ENCODE assay signal across 8 cellular contexts in the genomic region with DNA sequence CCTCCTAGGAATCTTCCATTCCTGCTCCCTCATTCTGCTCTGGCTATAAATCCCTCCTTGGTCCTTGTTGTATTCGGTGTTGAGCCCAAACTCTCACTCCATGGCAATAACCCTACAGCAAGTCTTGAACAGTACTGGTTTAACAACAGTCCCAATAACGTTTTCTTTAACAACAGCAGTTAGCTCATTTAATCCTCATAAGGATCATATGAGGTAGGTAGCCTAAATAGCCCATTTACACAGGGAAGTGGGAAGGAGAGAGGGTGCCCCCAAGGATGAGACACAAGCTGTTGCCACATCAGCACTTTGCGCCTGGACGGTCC. TPM values are rescaled to one million over a fixed set of nuclear protein-coding genes. Genes with fewer than 3 reads are reported as not detected.
DNase-seq lines count a peak whose midpoint lies in the region; ATAC-seq and TF ChIP-seq lines count a peak whose summit lies in the region.

No MANE protein-coding gene starts in this region.

- peaks cover 72 to 94% (median 91%) of the 10 kb centered on the region in 10 experiments for H3K4me1 ChIP-seq in BLaER1 treated with 17β-estradiol and CSF1 and Interleukin-3, amounts not matched to agents 10 nM and 100 nM

- no peaks in the 10 kb centered on the region for H3K36me3 Mint-ChIP-seq in natural killer cell

- H3K9me3 Mint-ChIP-seq in natural killer cell: no peaks in the 10 kb centered on the region

- intact Hi-C loops in natural killer cell (cut with micrococcal nuclease): loop anchor here (10.0 kb wide), 1 partner anchor 471 kb away; the partner anchor contains the start of gene MTOR

- no peaks in the 10 kb centered on the region for H3K27me3 Mint-ChIP-seq in natural killer cell (ENCODE audit: low read depth in 2 of 2)

- no peak for TF ChIP-seq CTCF in cardiac fibroblast (IDR thresholded peaks at IDR 0.05; ENCODE audit: low read depth, low read length)
- no peak for TF ChIP-seq CTCF in natural killer cell (IDR thresholded peaks at IDR 0.05)

- H3K4me1 Mint-ChIP-seq in natural killer cell: peaks cover 69 to 74% of the 10 kb centered on the region in 2 donors

- H3K27ac Mint-ChIP-seq in natural killer cell: peak overlapping the region; percentile 87 to 98

- peak overlapping the region; percentile 93 for H3K4me3 Mint-ChIP-seq in natural killer cell

- H4K20me1 ChIP-seq in BLaER1 treated with 17β-estradiol and CSF1 and Interleukin-3, amounts not matched to agents 10 nM and 100 nM: peaks cover 0 to 15% (median 0%) of the 10 kb centered on the region in 11 experiments; a peak in 3 of 22 replicates

- DNase-seq in cardiac fibroblast (ENCODE audit: low read depth in 2 of 2) (no peak), natural killer cell (no peak), occipital lobe (lab: John Stamatoyannopoulos, UW) (no peak), NCI-H146 (lab: John Stamatoyannopoulos, UW) (no peak)

- H3K4me3 ChIP-seq in BLaER1 treated with 17β-estradiol and CSF1 and Interleukin-3, amounts not matched to agents 10 nM and 100 nM: peak overlapping the region in 8 of 10 experiments; percentile 73 to 93 (median 81); a peak in 18 of 20 replicates
- H3K4me3 ChIP-seq in cardiac fibroblast (replicated peaks in 1 of 2; ENCODE audit: low read depth in 2 of 2, low read length in 2 of 2): peak overlapping the region; percentile 98 to 99

- H3K9me3 ChIP-seq in BLaER1 treated with 17β-estradiol and CSF1 and Interleukin-3, amounts not matched to agents 10 nM and 100 nM (replicated peaks in 1 of 11): no peaks in the 10 kb centered on the region

- H3K36me3 ChIP-seq in BLaER1 treated with 17β-estradiol and CSF1 and Interleukin-3, amounts not matched to agents 10 nM and 100 nM: no peaks in the 10 kb centered on the region

- H3K9ac ChIP-seq in BLaER1 treated with 17β-estradiol and CSF1 and Interleukin-3, amounts not matched to agents 10 nM and 100 nM: peak overlapping the region in 10 of 11 experiments; percentile 86 to 98 (median 94); a peak in 20 of 22 replicates

- peak; percentile 21 for ATAC-seq in HG03439 (IDR thresholded peaks at IDR 0.05; ENCODE audit: unreplicated experiment)
- ATAC-seq in natural killer cell: no peak
- ATAC-seq in GM21619 (IDR thresholded peaks at IDR 0.05; ENCODE audit: unreplicated experiment): no peak
- ATAC-seq in HG03378 (IDR thresholded peaks at IDR 0.05; ENCODE audit: unreplicated experiment): no peak

- H3K27me3 ChIP-seq in BLaER1 treated with 17β-estradiol and CSF1 and Interleukin-3, amounts not matched to agents 10 nM and 100 nM: no peaks in the 10 kb centered on the region

- peak overlapping the region in 9 of 11 experiments; percentile 90 to 100 (median 97); a peak in 18 of 22 replicates for H3K27ac ChIP-seq in BLaER1 treated with 17β-estradiol and CSF1 and Interleukin-3, amounts not matched to agents 10 nM and 100 nM

- H3K4me2 ChIP-seq in BLaER1 treated with 17β-estradiol and CSF1 and Interleukin-3, amounts not matched to agents 10 nM and 100 nM: peak overlapping the region; percentile 76 to 99 (median 96)

RNA-seq across cellular contexts. Expression of gene AGTRAP, which starts 0.4 kb away (rescaled TPM):
- total RNA-seq in natural killer cell: 100 to 1,000 TPM in 2 of 3 donors, 10 to 100 TPM in 1; 94.6 to 122 (median 104) TPM
- total RNA-seq in occipital lobe: 4.2 TPM

RNA-seq across cellular contexts. Expression of gene C1orf167, which starts 26.5 kb away (rescaled TPM):
- total RNA-seq in natural killer cell (under 1 TPM in 1 of 3 donors, not detected in 2; 0.15 TPM), occipital lobe (not detected)

RNA-seq across cellular contexts. Expression of gene DRAXIN, which starts 44.0 kb away (rescaled TPM):
- total RNA-seq in natural killer cell (10 to 100 TPM; 10.9 to 24.9 (median 12.1) TPM), occipital lobe (107 TPM)

RNA-seq across cellular contexts. Expression of gene MAD2L2, which starts 54.5 kb away (rescaled TPM):
- 10 to 100 TPM; 50.6 to 66.0 (median 60.4) TPM for total RNA-seq in natural killer cell
- total RNA-seq in occipital lobe: 43.4 TPM

Comparison
In these comparisons a context has a peak if more than half of its experiments do, and no peak if none do; other contexts are left out.
1. RNA of gene AGTRAP, which starts 0.4 kb away (total RNA-seq): 94.6 to 122 TPM in natural killer cell; 4.2 TPM in occipital lobe (single experiment); every median in the first group is over 10 times any median in the second.